2 cellular contexts compared by ENCODE assay signal in genomic region chr10:94989192-94989591, GRCh38.
TF ChIP-seq lines count a peak whose summit lies in the region.

No MANE protein-coding gene starts in this region.

TF ChIP-seq in HepG2, 621 proteins besides CTCF, POLR2A, EP300 and RAD21:
- peak; percentile 92 for TF ChIP-seq MAFF (IDR thresholded peaks at IDR 0.05; ENCODE audit: low read depth, low read length)
- peak; percentile 69 to 94 for TF ChIP-seq MAFK (conservative IDR thresholded peaks at IDR 0.05 in 1 of 2, IDR thresholded peaks at IDR 0.05 in 1 of 2; ENCODE audit: low read length in 2 of 2)
- TF ChIP-seq TEAD2 (CRISPR knock-in tag; IDR thresholded peaks at IDR 0.05), result no peak
- TF ChIP-seq ZBTB20 (CRISPR knock-in tag; IDR thresholded peaks at IDR 0.05; ENCODE audit: borderline replicate concordance, low read depth), result no peak

TF ChIP-seq in K562, 482 proteins besides CTCF, POLR2A, EP300 and RAD21:
- TF ChIP-seq WHSC1 (IDR thresholded peaks at IDR 0.05; ENCODE audit: low read length) (no peak), NR2F6 (CRISPR knock-in tag; IDR thresholded peaks at IDR 0.05) (no peak), KDM4B (IDR thresholded peaks at IDR 0.05; ENCODE audit: borderline replicate concordance in 2 of 2, low read depth in 1 of 2) (no peak), PYGO2 (tag; IDR thresholded peaks at IDR 0.05) (no peak), NR2C2 (CRISPR knock-in tag; IDR thresholded peaks at IDR 0.05) (no peak), NR2C2 (tag; IDR thresholded peaks at IDR 0.05) (no peak), CTCFL (IDR thresholded peaks at IDR 0.05; ENCODE audit: borderline replicate concordance, insufficient read depth, low read depth, low read length, poor library complexity, severe bottlenecking) (no peak), TGIF2 (CRISPR knock-in tag; IDR thresholded peaks at IDR 0.05) (no peak), SMARCC2 (IDR thresholded peaks at IDR 0.05; ENCODE audit: low read depth) (no peak), FOXM1 (IDR thresholded peaks at IDR 0.05; ENCODE audit: low read depth) (no peak), FOXM1 (CRISPR knock-in tag; IDR thresholded peaks at IDR 0.05; ENCODE audit: low read depth) (no peak), STAT5B (CRISPR knock-in tag; IDR thresholded peaks at IDR 0.05) (no peak), ZNF280A (IDR thresholded peaks at IDR 0.05; ENCODE audit: low read depth, partially characterized antibody) (no peak), CAMTA2 (CRISPR knock-in tag; conservative IDR thresholded peaks at IDR 0.05) (no peak), ZNF449 (CRISPR knock-in tag; IDR thresholded peaks at IDR 0.05) (no peak), ATF7 (IDR thresholded peaks at IDR 0.05) (no peak), HCFC1 (IDR thresholded peaks at IDR 0.05; ENCODE audit: low read depth, low read length) (no peak), TAF9B (IDR thresholded peaks at IDR 0.05; ENCODE audit: partially characterized antibody) (no peak), ZNF699 (CRISPR knock-in tag; IDR thresholded peaks at IDR 0.05; ENCODE audit: insufficient replicate concordance) (no peak), SIN3A (IDR thresholded peaks at IDR 0.05; ENCODE audit: borderline replicate concordance in 2 of 2, control insufficient read depth in 1 of 2, low read depth in 2 of 2, low read length in 2 of 2) (no peak), HEY1 (CRISPR knock-in tag; IDR thresholded peaks at IDR 0.05; ENCODE audit: borderline replicate concordance) (no peak), SMARCE1 (IDR thresholded peaks at IDR 0.05) (no peak), C11orf30 (IDR thresholded peaks at IDR 0.05; ENCODE audit: low read depth) (peak; percentile 48; the same call in 1 of the 2 replicates), TEAD1 (CRISPR knock-in tag; IDR thresholded peaks at IDR 0.05) (no peak), MAFK (IDR thresholded peaks at IDR 0.05; ENCODE audit: low read length) (peak; percentile 55; the same call in 1 of the 2 replicates), MAFF (IDR thresholded peaks at IDR 0.05; ENCODE audit: low read length) (peak; percentile 43; the same call in 1 of the 2 replicates), NRF1 (conservative IDR thresholded peaks at IDR 0.05 in 1 of 2, IDR thresholded peaks at IDR 0.05 in 1 of 2) (no peak), MAFG (tag; conservative IDR thresholded peaks at IDR 0.05) (peak; percentile 33), ZNF316 (IDR thresholded peaks at IDR 0.05) (peak; percentile 70), L3MBTL2 (IDR thresholded peaks at IDR 0.05) (no peak), JUND (IDR thresholded peaks at IDR 0.05; ENCODE audit: borderline replicate concordance, low read depth, low read length) (no peak), JUND (tag; IDR thresholded peaks at IDR 0.05; ENCODE audit: borderline replicate concordance, low read depth, low read length) (no peak), RNF2 (IDR thresholded peaks at IDR 0.05) (no peak), ZNF280B (CRISPR knock-in tag; IDR thresholded peaks at IDR 0.05) (no peak), ZNF76 (CRISPR knock-in tag; IDR thresholded peaks at IDR 0.05; ENCODE audit: borderline replicate concordance) (no peak)
